11 cellular contexts compared by ENCODE assay signal in genomic region chr1:199151634-199152429, GRCh38.
DNase-seq lines count a peak whose midpoint lies in the region; ATAC-seq and TF ChIP-seq lines count a peak whose summit lies in the region.
"Had no signal": no experiment of that assay in that cellular context is flagged by ENCODE, and none has a peak within 500 bp of the region (broad histone marks: within the 10 kb centered on the region; RNA-seq: fewer than 3 reads in every experiment).

No MANE protein-coding gene starts in this region.

- TF ChIP-seq POLR2A in GM19099 (IDR thresholded peaks at IDR 0.05; ENCODE audit: extremely low read depth, insufficient read length, low read depth) = peak; percentile 34
- TF ChIP-seq POLR2A in erythroblast (IDR thresholded peaks at IDR 0.05; ENCODE audit: low read length) = no peak

- no peaks in the 10 kb centered on the region for H3K9me3 Mint-ChIP-seq in CD14-positive monocyte

- no peaks in the 10 kb centered on the region for H3K4me1 Mint-ChIP-seq in CD14-positive monocyte

- no peaks in the 10 kb centered on the region for H3K36me3 Mint-ChIP-seq in CD14-positive monocyte

- H3K36me3 ChIP-seq in KOPT-K1 (ENCODE audit: insufficient read depth, low read length) = no peaks in the 10 kb centered on the region

- peak overlapping the region; percentile 99 for H3K27ac ChIP-seq in KOPT-K1 (ENCODE audit: low read depth, low read length, poor library complexity, severe bottlenecking)

- ATAC-seq in HG02763 (IDR thresholded peaks at IDR 0.05; ENCODE audit: unreplicated experiment) = peak; percentile 62

- intact Hi-C loops in CD14-positive monocyte (cut with micrococcal nuclease) = no loop called here

- DNase-seq in superior temporal gyrus (ENCODE audit: extremely low spot score) (peak; percentile 29), DMS53 (lab: John Stamatoyannopoulos, UW) (no peak), CD14-positive monocyte (ENCODE audit: low spot score) (no peak), erythroblast (lab: John Stamatoyannopoulos, UW) (no peak)
- DNase-seq: activated CD4-positive, CD25-positive, alpha-beta regulatory T cell; activated naive CD4-positive, alpha-beta T cell; hippocampal formation; midbrain had no signal

- no peaks in the 10 kb centered on the region for H3K9me3 ChIP-seq in KOPT-K1 (ENCODE audit: insufficient read depth, low read length, poor library complexity, severe bottlenecking)

- no peaks in the 10 kb centered on the region for H3K27me3 Mint-ChIP-seq in CD14-positive monocyte (ENCODE audit: low read depth in 3 of 3)

- H3K4me3 Mint-ChIP-seq in CD14-positive monocyte = no peak overlapping the region

- no peak overlapping the region for H3K27ac Mint-ChIP-seq in CD14-positive monocyte

- TF ChIP-seq CTCF in CD14-positive monocyte (IDR thresholded peaks at IDR 0.05) = no peak
